Comparison of ENCODE assay signal across 18 cellular contexts in genomic region chr2:48277153-48277552, GRCh38. TPM values are rescaled to one million over a fixed set of nuclear protein-coding genes. Genes with fewer than 3 reads are reported as not detected.
A peak's percentile ranks its signal among the peaks of the same experiment; 100 is the strongest.
DNase-seq lines count a peak whose midpoint lies in the region; ATAC-seq, FAIRE-seq and TF ChIP-seq lines count a peak whose summit lies in the region.
"Had no signal": no experiment of that assay in that cellular context is flagged by ENCODE, and none has a peak within 500 bp of the region (broad histone marks: within the 10 kb centered on the region; RNA-seq: fewer than 3 reads in every experiment).

No MANE protein-coding gene starts in this region.

- TF ChIP-seq POLR2A in esophagus muscularis mucosa (IDR thresholded peaks at IDR 0.05; ENCODE audit: low read depth) = no peak

- peaks cover 0 to 22% (median 13%) of the 10 kb centered on the region in 4 donors for H3K9me3 ChIP-seq in esophagus muscularis mucosa

- H3K27ac Mint-ChIP-seq in osteocyte (ENCODE audit: unreplicated experiment) = no peak overlapping the region
- H3K27ac Mint-ChIP-seq: CD14-positive monocyte; CD8-positive, alpha-beta T cell had no signal

- H3K36me3 ChIP-seq in esophagus muscularis mucosa = no peaks in the 10 kb centered on the region

- H3K27me3 Mint-ChIP-seq in osteocyte (ENCODE audit: unreplicated experiment) = peaks cover 3% of the 10 kb centered on the region

- WGBS in esophagus muscularis mucosa = 94% methylated on average over 1 of the region's 1 CpG

- H3K36me3 Mint-ChIP-seq in osteocyte (ENCODE audit: unreplicated experiment) = no peaks in the 10 kb centered on the region

- no peak overlapping the region for H3K4me3 Mint-ChIP-seq in osteocyte (ENCODE audit: unreplicated experiment)
- H3K4me3 Mint-ChIP-seq: CD14-positive monocyte; CD8-positive, alpha-beta T cell had no signal

- FAIRE-seq in G401.6 (lab: Jason Lieb, UNC) (peak; percentile 59), TTC549 (lab: Jason Lieb, UNC) (peak; percentile 75), frontal cortex (lab: Jason Lieb, UNC) (peak; percentile 72)

- no peaks in the 10 kb centered on the region for H3K4me1 ChIP-seq in esophagus muscularis mucosa

- peaks cover 6% of the 10 kb centered on the region for H3K4me1 Mint-ChIP-seq in osteocyte (ENCODE audit: unreplicated experiment)

- H3K27me3 ChIP-seq in esophagus muscularis mucosa = no peaks in the 10 kb centered on the region

- CTCF ChIA-PET in HEK293T (lab: Yijun Ruan, JAX) = no interaction called here

- H3K9me3 Mint-ChIP-seq in osteocyte (ENCODE audit: unreplicated experiment) = peaks cover 16% of the 10 kb centered on the region

- H3K27ac ChIP-seq in esophagus muscularis mucosa (replicated peaks in 1 of 4) = no peak overlapping the region
- H3K27ac ChIP-seq: HL-60 had no signal

- TF ChIP-seq CTCF in osteocyte (IDR thresholded peaks at IDR 0.05) (no peak), esophagus muscularis mucosa (IDR thresholded peaks at IDR 0.05) (no peak)

- H3K4me3 ChIP-seq in esophagus muscularis mucosa = no peak overlapping the region

- TF ChIP-seq EP300 in esophagus muscularis mucosa (IDR thresholded peaks at IDR 0.05) = no peak

- POLR2A ChIA-PET in HEK293T (lab: Yijun Ruan, JAX) = no interaction called here

- intact Hi-C loops in esophagus muscularis mucosa (cut with DNase I) = no loop called here

- DNase-seq in HEK293T (ENCODE audit: extremely low spot score) (no peak), frontal cortex (ENCODE audit: low spot score in 2 of 2) (no peak), osteocyte (ENCODE audit: extremely low spot score, unreplicated experiment) (no peak), esophagus muscularis mucosa (ENCODE audit: extremely low spot score) (no peak)
- no peak for DNase-seq in stimulated activated naive CD4-positive, alpha-beta T cell (lab: John Stamatoyannopoulos, UW)
- DNase-seq: CD8-positive, alpha-beta T cell; COR-L47; DMS153; DMS79 treated with DMSO at 0.1 percent for 48 hours; EL; GDM1; KBM-7 had no signal

- ATAC-seq in GM18502 (IDR thresholded peaks at IDR 0.05; ENCODE audit: poor library complexity, unreplicated experiment) = no peak
- ATAC-seq: CD8-positive, alpha-beta T cell; HCT116 had no signal

TF ChIP-seq in HEK293T, 16 proteins besides CTCF, POLR2A, EP300 and RAD21:
- TF ChIP-seq ZNF384 (IDR thresholded peaks at IDR 0.05) (peak; percentile 25; the same call in 1 of the 2 replicates), PKNOX1 (IDR thresholded peaks at IDR 0.05) (no peak)
TF ChIP-seq in HEK293T: peak in this region for 1.

RNA-seq across cellular contexts. Expression of gene FOXN2, which starts 37.3 kb away (rescaled TPM):
- total RNA-seq in frontal cortex (48.5 TPM), osteocyte (9.9 and 11.0 TPM in 2 replicates), esophagus muscularis mucosa (10 to 100 TPM; 21.8 to 32.3 (median 25.5) TPM)
